8 cellular contexts compared by ENCODE assay signal in genomic region chr11:74593463-74593862, GRCh38. TPM values are rescaled to one million over a fixed set of nuclear protein-coding genes. Genes with fewer than 3 reads are reported as not detected.
DNase-seq lines count a peak whose midpoint lies in the region; ATAC-seq and TF ChIP-seq lines count a peak whose summit lies in the region.

No MANE protein-coding gene starts in this region.

- H3K4me1 ChIP-seq in lower lobe of right lung (peaks cover 20% of the 10 kb centered on the region), transverse colon (peaks cover 6 to 23% (median 18%) of the 10 kb centered on the region in 4 donors)

- CTCF ChIA-PET in activated naive CD4-positive, alpha-beta T cell treated with anti-CD3 and anti-CD28 coated beads, Interleukin-2, amount 10 ng/mL, durations not matched to agents 7 days and 5 days (lab: Charles Lee): interaction anchor here (0.8 to 1.3 kb wide), 3 partner anchors 12 to 204 kb away, joined by 3 read pairs; no protein-coding TSS in a partner anchor

- peak overlapping the region; percentile 98 for H3K4me3 ChIP-seq in astrocyte of the spinal cord (ENCODE audit: low read depth, low read length)
- peak overlapping the region; percentile 97 for H3K4me3 ChIP-seq in lower lobe of right lung
- peak overlapping the region; percentile 35 to 100 (median 92) for H3K4me3 ChIP-seq in transverse colon

- peaks cover 34% of the 10 kb centered on the region for H3K4me1 Mint-ChIP-seq in activated naive CD4-positive, alpha-beta T cell treated with anti-CD3 and anti-CD28 coated beads, Interleukin-2, amount 10 ng/mL, durations not matched to agents 7 days and 5 days

- H3K27me3 ChIP-seq in lower lobe of right lung (ENCODE audit: low read depth) (no peaks in the 10 kb centered on the region), transverse colon (no peaks in the 10 kb centered on the region)

- in situ Hi-C loops in astrocyte of the spinal cord (cut with HindIII; ENCODE audit: low sequenced_read_pairs) (no loop called here), transverse colon (cut with MboI; ENCODE audit: low pct_ligation_motif_present in 1 of 4, low pct_unique_long_range_greater_than_20kb in 1 of 4, low sequenced_read_pairs in 3 of 4) (no loop called here)

- peaks cover 29% of the 10 kb centered on the region for H3K36me3 ChIP-seq in lower lobe of right lung
- peaks cover 0 to 6% (median 0%) of the 10 kb centered on the region in 4 donors for H3K36me3 ChIP-seq in transverse colon

- H3K27ac Mint-ChIP-seq in activated naive CD4-positive, alpha-beta T cell treated with anti-CD3 and anti-CD28 coated beads, Interleukin-2, amount 10 ng/mL, durations not matched to agents 7 days and 5 days: peak overlapping the region; percentile 91

- no peak for ATAC-seq in lower lobe of right lung
- ATAC-seq in GM18867 (IDR thresholded peaks at IDR 0.05; ENCODE audit: unreplicated experiment): no peak

- no peak for DNase-seq in activated naive CD4-positive, alpha-beta T cell treated with anti-CD3 and anti-CD28 coated beads, Interleukin-2, amount 10 ng/mL, durations not matched to agents 7 days and 5 days
- DNase-seq in activated naive CD4-positive, alpha-beta T cell (lab: John Stamatoyannopoulos, UW): no peak
- no peak for DNase-seq in astrocyte of the spinal cord (ENCODE audit: low read depth, low spot score)
- no peak for DNase-seq in lower lobe of right lung
- DNase-seq in transverse colon: no peak
- no peak for DNase-seq in hepatic stellate cell (ENCODE audit: low spot score)
- no peak for DNase-seq in NCI-H187 (lab: John Stamatoyannopoulos, UW)

- WGBS in transverse colon (ENCODE audit: low coverage in 1 of 2), 2 donors: 0 to 3% methylated on average over 1 of the region's 1 CpG

- intact Hi-C loops in lower lobe of right lung (cut with DNase I) (no loop called here), transverse colon (cut with DNase I; ENCODE audit: low total_unique reads) (no loop called here)

- no peaks in the 10 kb centered on the region for H3K9me3 Mint-ChIP-seq in activated naive CD4-positive, alpha-beta T cell treated with anti-CD3 and anti-CD28 coated beads, Interleukin-2, amount 10 ng/mL, durations not matched to agents 7 days and 5 days

- H3K27ac ChIP-seq in lower lobe of right lung: peak overlapping the region; percentile 86
- H3K27ac ChIP-seq in transverse colon: peak overlapping the region; percentile 80 to 93 (median 86)

- H3K9me3 ChIP-seq in lower lobe of right lung (no peaks in the 10 kb centered on the region), transverse colon (no peaks in the 10 kb centered on the region)

- TF ChIP-seq CTCF in astrocyte of the spinal cord (IDR thresholded peaks at IDR 0.05; ENCODE audit: low read depth, low read length) (no peak), lower lobe of right lung (IDR thresholded peaks at IDR 0.05) (no peak), transverse colon (IDR thresholded peaks at IDR 0.05) (no peak)

- H3K4me3 Mint-ChIP-seq in activated naive CD4-positive, alpha-beta T cell treated with anti-CD3 and anti-CD28 coated beads, Interleukin-2, amount 10 ng/mL, durations not matched to agents 7 days and 5 days: peak overlapping the region; percentile 94

- TF ChIP-seq POLR2A in transverse colon (IDR thresholded peaks at IDR 0.05): no peak

- H3K27me3 Mint-ChIP-seq in activated naive CD4-positive, alpha-beta T cell treated with anti-CD3 and anti-CD28 coated beads, Interleukin-2, amount 10 ng/mL, durations not matched to agents 7 days and 5 days: peaks cover 4% of the 10 kb centered on the region

- no peak for TF ChIP-seq EP300 in transverse colon (IDR thresholded peaks at IDR 0.05; ENCODE audit: low read depth)

- peaks cover 35% of the 10 kb centered on the region for H3K36me3 Mint-ChIP-seq in activated naive CD4-positive, alpha-beta T cell treated with anti-CD3 and anti-CD28 coated beads, Interleukin-2, amount 10 ng/mL, durations not matched to agents 7 days and 5 days

RNA-seq across cellular contexts. Expression of gene POLD3, which starts 1.1 kb away (rescaled TPM):
- total RNA-seq in lower lobe of right lung: 18.5 TPM
- total RNA-seq in transverse colon: 10 to 100 TPM in 3 of 4 donors, 1 to 10 TPM in 1; 7.4 to 29.4 (median 20.6) TPM
